In genomic region chr2:147463881-147464520, GRCh38 we compare ENCODE assay signal across 10 cellular contexts.
A peak's percentile ranks its signal among the peaks of the same experiment; 100 is the strongest.
DNase-seq lines count a peak whose midpoint lies in the region; ATAC-seq and TF ChIP-seq lines count a peak whose summit lies in the region.
"Had no signal": no experiment of that assay in that cellular context is flagged by ENCODE, and none has a peak within 500 bp of the region (broad histone marks: within the 10 kb centered on the region; RNA-seq: fewer than 3 reads in every experiment).

No MANE protein-coding gene starts in this region.

- no peak overlapping the region for H3K9ac ChIP-seq in GM23248

- H3F3A ChIP-seq in GM23248 (ENCODE audit: insufficient read depth), result no peaks in the 10 kb centered on the region

- H3K4me3 ChIP-seq in GM23248, result no peak overlapping the region
- H3K4me3 ChIP-seq: heart right ventricle had no signal

- ATAC-seq in GM18499 (IDR thresholded peaks at IDR 0.05; ENCODE audit: insufficient read depth, unreplicated experiment) (peak; percentile 81), GM21528 (IDR thresholded peaks at IDR 0.05; ENCODE audit: low FRiP score, unreplicated experiment) (peak; percentile 77), HG03159 (IDR thresholded peaks at IDR 0.05; ENCODE audit: unreplicated experiment) (peak; percentile 99), omental fat pad (ENCODE audit: low FRiP score) (no peak)
- ATAC-seq: heart right ventricle; natural killer cell treated with Interleukin-12 subunit alpha and Interleukin-12 subunit beta and Interleukin-15 and Interleukin-18, amount 100 ng/mL, for 72 hours had no signal

- no peaks in the 10 kb centered on the region for H3K27me3 ChIP-seq in GM23248 (replicated peaks; ENCODE audit: insufficient read depth)
- H3K27me3 ChIP-seq: heart right ventricle had no signal

- 81 to 82% methylated on average over 8 of the region's 8 CpGs for WGBS in GM23248 (ENCODE audit: low coverage in 1 of 2, low lambda C conversion rate in 2 of 2, missing lambda C conversion rate in 2 of 2), 2 experiments

- no peaks in the 10 kb centered on the region for H4K20me1 ChIP-seq in GM23248 (ENCODE audit: insufficient read depth)

- H3K79me2 ChIP-seq in GM23248 (ENCODE audit: insufficient read depth), result no peaks in the 10 kb centered on the region

- H3K9me3 ChIP-seq in GM23248 (ENCODE audit: low read depth), result no peaks in the 10 kb centered on the region
- H3K9me3 ChIP-seq: heart right ventricle had no signal

- DNase-seq in kidney glomerular epithelial cell (lab: John Stamatoyannopoulos, UW) (peak; percentile 86), activated gamma-delta T cell treated with Interleukin-2 at 50 U/mL for 16 hours (no peak), substantia nigra (lab: John Stamatoyannopoulos, UW) (no peak), omental fat pad (ENCODE audit: low spot score) (no peak), GM23248 (no peak)
- DNase-seq: heart right ventricle had no signal

- TF ChIP-seq CTCF in omental fat pad (IDR thresholded peaks at IDR 0.05), result no peak

- H2AFZ ChIP-seq in GM23248, result no peak overlapping the region

- H3K27ac ChIP-seq in substantia nigra (ENCODE audit: low read depth, low read length, poor library complexity, severe bottlenecking) (no peak overlapping the region), GM23248 (no peak overlapping the region)
- H3K27ac ChIP-seq: heart right ventricle had no signal

- in situ Hi-C loops in GM23248 (cut with MboI), result no loop called here

- H3K4me1 ChIP-seq in GM23248 (ENCODE audit: insufficient read depth), result peaks cover 11% of the 10 kb centered on the region; the same call in 1 of the 2 replicates

- H3K4me2 ChIP-seq in GM23248 (ENCODE audit: unreplicated experiment), result no peak overlapping the region

- no peaks in the 10 kb centered on the region for H3K36me3 ChIP-seq in GM23248 (ENCODE audit: low read depth)
- H3K36me3 ChIP-seq: heart right ventricle had no signal

- no peaks in the 10 kb centered on the region for H3K9me2 ChIP-seq in GM23248 (ENCODE audit: insufficient read depth)
